Comparison of ENCODE assay signal across 13 cellular contexts in genomic region chr3:195097331-195098255, GRCh38.
DNase-seq lines count a peak whose midpoint lies in the region; ATAC-seq and TF ChIP-seq lines count a peak whose summit lies in the region.
"Had no signal": no experiment of that assay in that cellular context is flagged by ENCODE, and none has a peak within 500 bp of the region (broad histone marks: within the 10 kb centered on the region; RNA-seq: fewer than 3 reads in every experiment).

No MANE protein-coding gene starts in this region.

- no peaks in the 10 kb centered on the region for H3K36me3 Mint-ChIP-seq in memory B cell
- H3K36me3 Mint-ChIP-seq in activated T-helper 17 cell treated with anti-CD3 and anti-CD28 coated beads, Interleukin-2, amount 50 U/mL, for 72 hours (ENCODE audit: low read depth): no peaks in the 10 kb centered on the region

- no peak overlapping the region for H3K4me2 ChIP-seq in mesenchymal stem cell (ENCODE audit: low read length, poor library complexity, severe bottlenecking)

- H3K18ac ChIP-seq in mesenchymal stem cell (ENCODE audit: low read depth in 1 of 2, low read length in 2 of 2): no peak overlapping the region

- H3K27me3 ChIP-seq in A673 (replicated peaks; ENCODE audit: insufficient read depth, low read depth, low read length, poor library complexity): no peaks in the 10 kb centered on the region
- H3K27me3 ChIP-seq in mesenchymal stem cell (ENCODE audit: control insufficient read depth in 1 of 2, insufficient read depth in 1 of 2, low read length in 2 of 2): no peaks in the 10 kb centered on the region
- H3K27me3 ChIP-seq: SJCRH30, upper lobe of left lung had no signal

- intact Hi-C loops in A673 (cut with micrococcal nuclease; ENCODE audit: unreplicated experiment): no loop called here

- no peak overlapping the region for H4K8ac ChIP-seq in mesenchymal stem cell (ENCODE audit: low read length)

- H2BK5ac ChIP-seq in mesenchymal stem cell (ENCODE audit: low read depth, low read length, poor library complexity, severe bottlenecking): no peak overlapping the region

- no peak overlapping the region for H2AK5ac ChIP-seq in mesenchymal stem cell (ENCODE audit: low read length, severe bottlenecking)

- no peak overlapping the region for H2BK120ac ChIP-seq in mesenchymal stem cell (ENCODE audit: low read depth, low read length)

- no peak for TF ChIP-seq CTCF in A673 (conservative IDR thresholded peaks at IDR 0.05; ENCODE audit: low read depth, low read length)

- CTCF ChIA-PET in A673 (lab: Charles Lee): no interaction called here

- ATAC-seq in memory B cell (ENCODE audit: low read depth): no peak
- no peak for ATAC-seq in activated T-helper 17 cell treated with anti-CD3 and anti-CD28 coated beads, Interleukin-2, amount 50 U/mL, for 72 hours (replicated peaks)
- ATAC-seq in HG03039 (IDR thresholded peaks at IDR 0.05; ENCODE audit: unreplicated experiment): no peak

- H3K27ac Mint-ChIP-seq in memory B cell: peak overlapping the region; percentile 38
- H3K27ac Mint-ChIP-seq in activated T-helper 17 cell treated with anti-CD3 and anti-CD28 coated beads, Interleukin-2, amount 50 U/mL, for 72 hours: no peak overlapping the region

- no peak overlapping the region for H2AFZ ChIP-seq in mesenchymal stem cell (ENCODE audit: low read depth, low read length)

- H3K14ac ChIP-seq in mesenchymal stem cell (ENCODE audit: low read length in 2 of 2): no peak overlapping the region

- no peak overlapping the region for H2BK12ac ChIP-seq in mesenchymal stem cell (ENCODE audit: low read length in 2 of 2)

- H3K79me1 ChIP-seq in mesenchymal stem cell (replicated peaks; ENCODE audit: low read length, poor library complexity, severe bottlenecking): peaks cover 12% of the 10 kb centered on the region

- no peak overlapping the region for H3K4ac ChIP-seq in mesenchymal stem cell (ENCODE audit: low read depth in 1 of 2, low read length in 2 of 2)

- no peak overlapping the region for H3K4me3 ChIP-seq in A673 (ENCODE audit: low read depth, low read length, poor library complexity, severe bottlenecking)
- H3K4me3 ChIP-seq in mesenchymal stem cell (ENCODE audit: insufficient read depth in 1 of 2, low read depth in 1 of 2, low read length in 2 of 2): no peak overlapping the region
- H3K4me3 ChIP-seq: SJCRH30, upper lobe of left lung had no signal

- 81% methylated on average over 19 of the region's 22 CpGs for WGBS in mesenchymal stem cell

- no peak overlapping the region for H3K4me3 Mint-ChIP-seq in memory B cell
- no peak overlapping the region for H3K4me3 Mint-ChIP-seq in activated T-helper 17 cell treated with anti-CD3 and anti-CD28 coated beads, Interleukin-2, amount 50 U/mL, for 72 hours

- peak; percentile 51 for DNase-seq in A673 (ENCODE audit: low spot score)
- DNase-seq in HT1080 (ENCODE audit: low read depth): peak; percentile 35
- DNase-seq in dermis microvascular lymphatic vessel endothelial cell (ENCODE audit: low read depth in 2 of 2): peak; percentile 23 to 59
- no peak for DNase-seq in memory B cell (ENCODE audit: low spot score in 2 of 2)
- DNase-seq in A172 (ENCODE audit: low spot score): no peak
- DNase-seq in mesenchymal stem cell: no peak
- DNase-seq: activated CD8-positive, alpha-beta memory T cell treated with anti-CD3 and anti-CD28 coated beads, Interleukin-2, amount 50 U/mL, for 48 hours; NCI-H146; NCI-H774; SJCRH30; upper lobe of left lung had no signal

- no TSS peak for BruUV-seq in A673 (replicated peaks; lab: Mats Ljungman, UMichigan)

- peak overlapping the region; percentile 30 for H3K27ac ChIP-seq in A673 (ENCODE audit: low read depth, low read length, poor library complexity, severe bottlenecking)
- H3K27ac ChIP-seq in mesenchymal stem cell (ENCODE audit: low read length, poor library complexity, severe bottlenecking): no peak overlapping the region
- H3K27ac ChIP-seq: SJCRH30 had no signal

- H3K9ac ChIP-seq in mesenchymal stem cell (ENCODE audit: low read length): no peak overlapping the region

- H3K4me1 Mint-ChIP-seq in memory B cell: peaks cover 56% of the 10 kb centered on the region
- no peaks in the 10 kb centered on the region for H3K4me1 Mint-ChIP-seq in activated T-helper 17 cell treated with anti-CD3 and anti-CD28 coated beads, Interleukin-2, amount 50 U/mL, for 72 hours

- POLR2A ChIA-PET in A673 (lab: Charles Lee; ENCODE audit: low non-redundant PET): interaction anchor here (0.6 kb wide), 1 partner anchor 424 kb away, joined by 3 read pairs; no protein-coding TSS in a partner anchor

- no peaks in the 10 kb centered on the region for H3K9me3 Mint-ChIP-seq in memory B cell
- H3K9me3 Mint-ChIP-seq in activated T-helper 17 cell treated with anti-CD3 and anti-CD28 coated beads, Interleukin-2, amount 50 U/mL, for 72 hours: no peaks in the 10 kb centered on the region

- no peak overlapping the region for H4K91ac ChIP-seq in mesenchymal stem cell (ENCODE audit: low read length)

- no peak overlapping the region for H3K23ac ChIP-seq in mesenchymal stem cell (ENCODE audit: low read length in 2 of 2)

- no peaks in the 10 kb centered on the region for H3K9me3 ChIP-seq in A673 (ENCODE audit: low read depth, low read length, poor library complexity, severe bottlenecking)
- no peaks in the 10 kb centered on the region for H3K9me3 ChIP-seq in mesenchymal stem cell (ENCODE audit: control insufficient read depth, low read length)
- H3K9me3 ChIP-seq: SJCRH30, upper lobe of left lung had no signal

- no peak overlapping the region for H2BK15ac ChIP-seq in mesenchymal stem cell (ENCODE audit: low read depth, poor library complexity, severe bottlenecking)

- H3K27me3 Mint-ChIP-seq in memory B cell: no peaks in the 10 kb centered on the region
- H3K27me3 Mint-ChIP-seq in activated T-helper 17 cell treated with anti-CD3 and anti-CD28 coated beads, Interleukin-2, amount 50 U/mL, for 72 hours: no peaks in the 10 kb centered on the region

- H3K4me1 ChIP-seq in A673 (ENCODE audit: insufficient read depth, low read length, poor library complexity, severe bottlenecking) (peaks cover 56% of the 10 kb centered on the region), mesenchymal stem cell (ENCODE audit: control insufficient read depth, insufficient read depth, low read depth, low read length) (peaks cover 19% of the 10 kb centered on the region)

- H3K36me3 ChIP-seq in A673 (ENCODE audit: insufficient read depth, low read length, poor library complexity, severe bottlenecking) (no peaks in the 10 kb centered on the region), mesenchymal stem cell (ENCODE audit: control insufficient read depth in 1 of 2, insufficient read depth in 2 of 2, low read depth in 1 of 2, low read length in 2 of 2) (peaks cover 0 to 5% of the 10 kb centered on the region in 2 experiments)
- H3K36me3 ChIP-seq: SJCRH30, upper lobe of left lung had no signal

Comparison
In these comparisons a context has a peak if more than half of its experiments do, and no peak if none do; other contexts are left out.
1. DNase-seq: peak in A673 (single experiment), HT1080 (single experiment) and dermis microvascular lymphatic vessel endothelial cell (2 of 2); none in memory B cell (0 of 2), A172 (single experiment) and mesenchymal stem cell (single experiment).